In the genomic region with DNA sequence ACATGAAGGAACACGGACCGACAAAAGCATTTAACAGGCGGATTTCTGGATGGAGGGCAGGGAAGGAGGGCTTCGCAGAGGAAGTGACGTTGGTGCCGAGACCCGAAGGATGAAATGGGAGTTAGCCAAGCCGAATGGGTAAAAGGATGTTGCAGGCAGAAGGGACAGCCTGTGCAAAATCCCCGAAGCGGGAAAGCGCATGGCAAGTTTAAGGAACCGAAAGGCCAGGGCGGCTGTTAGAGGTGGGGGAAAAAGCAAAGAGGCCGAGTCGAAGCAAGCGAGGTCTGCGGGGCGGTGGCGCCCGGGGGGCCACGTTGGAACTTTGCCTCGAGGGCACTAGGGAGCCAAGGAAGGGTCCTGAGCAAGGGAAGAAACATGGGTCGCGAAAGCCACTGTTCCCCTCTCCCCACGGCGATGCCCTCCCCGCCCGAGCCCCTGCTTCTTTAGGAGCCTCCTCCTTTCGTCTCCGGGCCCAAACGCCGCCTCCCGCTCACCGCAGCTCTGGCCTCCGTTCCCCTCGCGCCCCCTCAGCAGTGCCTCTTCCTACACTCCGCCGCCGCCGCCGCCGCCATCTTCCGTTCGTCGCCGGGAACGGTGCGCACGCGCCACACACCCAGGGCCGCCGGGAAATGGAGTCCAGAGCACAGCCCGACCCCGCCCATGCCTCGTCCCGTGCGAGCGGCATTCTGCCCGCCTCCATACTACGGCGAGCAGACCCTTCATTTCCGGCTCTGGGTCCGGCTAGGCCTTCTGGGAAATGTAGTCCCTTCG, we compare ENCODE assay signal across 1 cellular context.
TF ChIP-seq lines count a peak whose summit lies in the region.

TSS of gene SYMPK (minus strand) at position 584 of the 771 bp plus-strand sequence. CDS start 8,652 bp downstream, outside the sequence.

TF ChIP-seq in HepG2, 621 proteins besides CTCF, POLR2A, EP300 and RAD21 (continued from another document and continues in another):
- no peak for TF ChIP-seq DMTF1 (CRISPR knock-in tag; IDR thresholded peaks at IDR 0.05)
- TF ChIP-seq JUNB (CRISPR knock-in tag; IDR thresholded peaks at IDR 0.05; ENCODE audit: borderline replicate concordance) = no peak
- TF ChIP-seq, protein P1, sequence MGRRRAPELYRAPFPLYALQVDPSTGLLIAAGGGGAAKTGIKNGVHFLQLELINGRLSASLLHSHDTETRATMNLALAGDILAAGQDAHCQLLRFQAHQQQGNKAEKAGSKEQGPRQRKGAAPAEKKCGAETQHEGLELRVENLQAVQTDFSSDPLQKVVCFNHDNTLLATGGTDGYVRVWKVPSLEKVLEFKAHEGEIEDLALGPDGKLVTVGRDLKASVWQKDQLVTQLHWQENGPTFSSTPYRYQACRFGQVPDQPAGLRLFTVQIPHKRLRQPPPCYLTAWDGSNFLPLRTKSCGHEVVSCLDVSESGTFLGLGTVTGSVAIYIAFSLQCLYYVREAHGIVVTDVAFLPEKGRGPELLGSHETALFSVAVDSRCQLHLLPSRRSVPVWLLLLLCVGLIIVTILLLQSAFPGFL (CRISPR knock-in tag; IDR thresholded peaks at IDR 0.05) = 0 out of 2 replicates have a peak, but pooled peaks have one; percentile 19
- peak; percentile 95 for TF ChIP-seq TAF1 (CRISPR knock-in tag; IDR thresholded peaks at IDR 0.05)
- no peak for TF ChIP-seq NFE2L2 (IDR thresholded peaks at IDR 0.05; ENCODE audit: low read length)
- TF ChIP-seq PAX8 (CRISPR knock-in tag; IDR thresholded peaks at IDR 0.05; ENCODE audit: borderline replicate concordance) = no peak
- TF ChIP-seq HDAC1 (CRISPR knock-in tag; IDR thresholded peaks at IDR 0.05) = 0 out of 2 replicates have a peak, but pooled peaks have one; percentile 11
- TF ChIP-seq ZFP36L2 (CRISPR knock-in tag; IDR thresholded peaks at IDR 0.05) = no peak
- TF ChIP-seq ZNF326 (CRISPR knock-in tag; IDR thresholded peaks at IDR 0.05; ENCODE audit: borderline replicate concordance) = no peak
- TF ChIP-seq ZNF549 (CRISPR knock-in tag; IDR thresholded peaks at IDR 0.05) = no peak
- TF ChIP-seq, protein P2, sequence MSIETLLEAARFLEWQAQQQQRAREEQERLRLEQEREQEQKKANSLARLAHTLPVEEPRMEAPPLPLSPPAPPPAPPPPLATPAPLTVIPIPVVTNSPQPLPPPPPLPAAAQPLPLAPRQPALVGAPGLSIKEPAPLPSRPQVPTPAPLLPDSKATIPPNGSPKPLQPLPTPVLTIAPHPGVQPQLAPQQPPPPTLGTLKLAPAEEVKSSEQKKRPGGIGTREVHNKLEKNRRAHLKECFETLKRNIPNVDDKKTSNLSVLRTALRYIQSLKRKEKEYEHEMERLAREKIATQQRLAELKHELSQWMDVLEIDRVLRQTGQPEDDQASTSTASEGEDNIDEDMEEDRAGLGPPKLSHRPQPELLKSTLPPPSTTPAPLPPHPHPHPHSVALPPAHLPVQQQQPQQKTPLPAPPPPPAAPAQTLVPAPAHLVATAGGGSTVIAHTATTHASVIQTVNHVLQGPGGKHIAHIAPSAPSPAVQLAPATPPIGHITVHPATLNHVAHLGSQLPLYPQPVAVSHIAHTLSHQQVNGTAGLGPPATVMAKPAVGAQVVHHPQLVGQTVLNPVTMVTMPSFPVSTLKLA (IDR thresholded peaks at IDR 0.05) = peak; percentile 62
- no peak for TF ChIP-seq PCBP1 (IDR thresholded peaks at IDR 0.05; ENCODE audit: borderline replicate concordance, low read depth, low read length)
- TF ChIP-seq KLF9 (CRISPR knock-in tag; IDR thresholded peaks at IDR 0.05; ENCODE audit: low read depth) = peak; percentile 69; the same call in 1 of the 2 replicates
- TF ChIP-seq ZNF747 (CRISPR knock-in tag; IDR thresholded peaks at IDR 0.05; ENCODE audit: borderline replicate concordance) = peak; percentile 89; the same call in 1 of the 2 replicates
- TF ChIP-seq KLF6 (CRISPR knock-in tag; IDR thresholded peaks at IDR 0.05) = peak; percentile 58; the same call in 1 of the 2 replicates
- TF ChIP-seq, protein P3, sequence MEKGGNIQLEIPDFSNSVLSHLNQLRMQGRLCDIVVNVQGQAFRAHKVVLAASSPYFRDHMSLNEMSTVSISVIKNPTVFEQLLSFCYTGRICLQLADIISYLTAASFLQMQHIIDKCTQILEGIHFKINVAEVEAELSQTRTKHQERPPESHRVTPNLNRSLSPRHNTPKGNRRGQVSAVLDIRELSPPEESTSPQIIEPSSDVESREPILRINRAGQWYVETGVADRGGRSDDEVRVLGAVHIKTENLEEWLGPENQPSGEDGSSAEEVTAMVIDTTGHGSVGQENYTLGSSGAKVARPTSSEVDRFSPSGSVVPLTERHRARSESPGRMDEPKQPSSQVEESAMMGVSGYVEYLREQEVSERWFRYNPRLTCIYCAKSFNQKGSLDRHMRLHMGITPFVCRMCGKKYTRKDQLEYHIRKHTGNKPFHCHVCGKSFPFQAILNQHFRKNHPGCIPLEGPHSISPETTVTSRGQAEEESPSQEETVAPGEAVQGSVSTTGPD (CRISPR knock-in tag; IDR thresholded peaks at IDR 0.05) = no peak
- no peak for TF ChIP-seq KDM6A (CRISPR knock-in tag; IDR thresholded peaks at IDR 0.05; ENCODE audit: low read depth)
- TF ChIP-seq FOXK1 (CRISPR knock-in tag; IDR thresholded peaks at IDR 0.05; ENCODE audit: borderline replicate concordance, low read depth) = no peak; the same call in 1 of the 2 replicates
- TF ChIP-seq ZNF138 (CRISPR knock-in tag; IDR thresholded peaks at IDR 0.05; ENCODE audit: low read depth) = no peak
- no peak; the same call in 1 of the 2 replicates for TF ChIP-seq ZNF710 (CRISPR knock-in tag; IDR thresholded peaks at IDR 0.05; ENCODE audit: borderline replicate concordance)
- 0 out of 2 replicates have a peak, but pooled peaks have one; percentile 8 for TF ChIP-seq GZF1 (CRISPR knock-in tag; IDR thresholded peaks at IDR 0.05)
- TF ChIP-seq ZNF335 (CRISPR knock-in tag; IDR thresholded peaks at IDR 0.05) = no peak; the same call in 1 of the 2 replicates
- peak; percentile 61; the same call in 1 of the 2 replicates for TF ChIP-seq ZBTB40 (IDR thresholded peaks at IDR 0.05)
- TF ChIP-seq ZBTB40 (CRISPR knock-in tag; IDR thresholded peaks at IDR 0.05) = peak; percentile 70; the same call in 1 of the 2 replicates
- TF ChIP-seq ZNF883 (CRISPR knock-in tag; IDR thresholded peaks at IDR 0.05; ENCODE audit: not compliant biosample characterization) = no peak
- TF ChIP-seq TP53 (CRISPR knock-in tag; conservative IDR thresholded peaks at IDR 0.05) = peak; percentile 63; the same call in 1 of the 2 replicates
- TF ChIP-seq FOXJ3 (CRISPR knock-in tag; IDR thresholded peaks at IDR 0.05; ENCODE audit: borderline replicate concordance) = 0 out of 2 replicates have a peak, but pooled peaks have one; percentile 23
- TF ChIP-seq NR2F2 (IDR thresholded peaks at IDR 0.05; ENCODE audit: borderline replicate concordance, low read depth) = no peak
- TF ChIP-seq ZNF781 (CRISPR knock-in tag; IDR thresholded peaks at IDR 0.05; ENCODE audit: borderline replicate concordance, not compliant biosample characterization) = no peak
- TF ChIP-seq HNRNPLL (IDR thresholded peaks at IDR 0.05; ENCODE audit: low read depth, low read length, poor library complexity, severe bottlenecking) = peak; percentile 69
- peak; percentile 97 for TF ChIP-seq YY1 (IDR thresholded peaks at IDR 0.05; ENCODE audit: insufficient read depth, insufficient replicate concordance, low read depth, low read length)
- TF ChIP-seq HOXA9 (CRISPR knock-in tag; IDR thresholded peaks at IDR 0.05; ENCODE audit: borderline replicate concordance) = peak; percentile 69; the same call in 1 of the 2 replicates
- 0 out of 2 replicates have a peak, but pooled peaks have one; percentile 5 for TF ChIP-seq HINFP (CRISPR knock-in tag; IDR thresholded peaks at IDR 0.05; ENCODE audit: low read depth)
- TF ChIP-seq SMC3 (IDR thresholded peaks at IDR 0.05; ENCODE audit: low read length) = no peak
- no peak for TF ChIP-seq ZNF773 (CRISPR knock-in tag; IDR thresholded peaks at IDR 0.05; ENCODE audit: borderline replicate concordance)
- 0 out of 2 replicates have a peak, but pooled peaks have one; percentile 27 for TF ChIP-seq ZNF292 (CRISPR knock-in tag; IDR thresholded peaks at IDR 0.05; ENCODE audit: borderline replicate concordance, low read depth)
